In the genomic region with DNA sequence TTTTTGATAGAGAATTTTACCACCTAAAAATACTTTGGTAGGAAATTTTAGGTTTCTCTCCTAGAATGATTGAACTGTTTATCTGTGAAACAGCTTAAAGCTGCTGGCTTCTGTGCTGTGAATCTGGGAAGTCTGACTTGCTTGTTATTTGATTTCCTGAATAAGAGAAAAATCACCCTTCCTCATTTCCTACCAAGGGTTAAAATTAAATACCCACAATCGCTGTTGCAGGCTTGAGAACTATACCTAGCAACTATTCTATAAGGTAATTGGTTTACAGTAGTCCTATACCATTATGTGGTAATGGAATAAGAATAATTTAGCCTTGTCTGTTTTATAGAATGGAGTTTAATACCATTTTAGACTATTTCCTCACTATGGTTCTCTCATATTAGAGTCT, we compare ENCODE assay signal across 14 cellular contexts.
DNase-seq lines count a peak whose midpoint lies in the region; ATAC-seq, FAIRE-seq and TF ChIP-seq lines count a peak whose summit lies in the region.
"Had no signal": no experiment of that assay in that cellular context is flagged by ENCODE, and none has a peak within 500 bp of the region (broad histone marks: within the 10 kb centered on the region; RNA-seq: fewer than 3 reads in every experiment).

No MANE protein-coding gene starts in this region.

- H3K9ac ChIP-seq in SU-DHL-6 (ENCODE audit: low read length), result peak overlapping the region; percentile 52; the same call in 1 of the 2 replicates
- peak overlapping the region; percentile 72 for H3K9ac ChIP-seq in skeletal muscle satellite cell (ENCODE audit: low read depth, low read length)
- H3K9ac ChIP-seq in HepG2 (ENCODE audit: insufficient read depth, low read depth, low read length), result no peak overlapping the region

- in situ Hi-C loops in HepG2 (cut with HindIII; ENCODE audit: extremely low pct_ligation_motif_present, low pct_unique_long_range_greater_than_20kb), result no loop called here

- no peak for TF ChIP-seq POLR2A in HepG2 (IDR thresholded peaks at IDR 0.05; ENCODE audit: insufficient read depth in 1 of 2, low read depth in 2 of 2, low read length in 2 of 2)

- TF ChIP-seq CTCF in HEK293 (tag by site-specific recombination; IDR thresholded peaks at IDR 0.05), result no peak
- TF ChIP-seq CTCF in SU-DHL-6 (IDR thresholded peaks at IDR 0.05; ENCODE audit: insufficient read depth, low read length, poor library complexity, severe bottlenecking), result no peak
- TF ChIP-seq CTCF in hepatocyte (IDR thresholded peaks at IDR 0.05; ENCODE audit: poor library complexity), result no peak
- no peak for TF ChIP-seq CTCF in HepG2 (CRISPR knock-in tag; IDR thresholded peaks at IDR 0.05)

- H3K36me3 ChIP-seq in HEK293 (ENCODE audit: control insufficient read depth in 2 of 2, insufficient read depth in 1 of 2, low read length in 2 of 2) (no peaks in the 10 kb centered on the region), SU-DHL-6 (ENCODE audit: low read length) (no peaks in the 10 kb centered on the region), hepatocyte (replicated peaks; ENCODE audit: insufficient read depth, low read depth) (no peaks in the 10 kb centered on the region), skeletal muscle satellite cell (ENCODE audit: insufficient read depth, low read length) (no peaks in the 10 kb centered on the region), HepG2 (replicated peaks in 1 of 2; ENCODE audit: control insufficient read depth in 1 of 2, insufficient read depth in 2 of 2, low read length in 2 of 2) (no peaks in the 10 kb centered on the region)

- no peaks in the 10 kb centered on the region for H3K79me2 ChIP-seq in SU-DHL-6 (ENCODE audit: insufficient read depth, low read length)
- H3K79me2 ChIP-seq in hepatocyte, result no peaks in the 10 kb centered on the region
- no peaks in the 10 kb centered on the region for H3K79me2 ChIP-seq in HepG2 (ENCODE audit: insufficient read depth, low read length)

- TF ChIP-seq EP300 in HepG2 (IDR thresholded peaks at IDR 0.05; ENCODE audit: low read depth in 2 of 2, low read length in 2 of 2), result no peak
- no peak for TF ChIP-seq EP300 in HepG2 (CRISPR knock-in tag; IDR thresholded peaks at IDR 0.05; ENCODE audit: borderline replicate concordance)

- POLR2A ChIA-PET in HEK293 (lab: Yijun Ruan, JAX) (interaction anchor here (2.0 kb wide), 1 partner anchor 10 kb away, joined by 9 read pairs; no protein-coding TSS in a partner anchor), HepG2 (lab: Yijun Ruan, JAX) (no interaction called here)

- no peak for ATAC-seq in HepG2
- ATAC-seq: activated CD8-positive, alpha-beta T cell treated with anti-CD3 and anti-CD28 coated beads, Interleukin-2, amount 10 ng/mL, durations not matched to agents 7 days and 5 days; K562; stimulated activated memory B cell treated with anti-CD40 and anti-IgM and Interleukin-4, amounts not matched to agents 10 μg/mL and 1 μg/mL and 100 μg/mL, for 72 hours had no signal

- FAIRE-seq in HepG2 (lab: Jason Lieb, UNC), result no peak
- FAIRE-seq: K562 had no signal

- no peak for TF ChIP-seq RAD21 in HepG2 (CRISPR knock-in tag; IDR thresholded peaks at IDR 0.05)

- H2AFZ ChIP-seq in SU-DHL-6 (ENCODE audit: low read depth, low read length, severe bottlenecking), result no peak overlapping the region
- no peak overlapping the region for H2AFZ ChIP-seq in hepatocyte
- no peak overlapping the region for H2AFZ ChIP-seq in HepG2 (ENCODE audit: low read length)

- peaks cover 10% of the 10 kb centered on the region; the same call in 1 of the 2 replicates for H3F3A ChIP-seq in SU-DHL-6 (ENCODE audit: insufficient read depth)

- no peak overlapping the region for H3K27ac ChIP-seq in HEK293 (ENCODE audit: extremely low read depth, low read depth, low read length)
- no peak overlapping the region for H3K27ac ChIP-seq in SU-DHL-6 (ENCODE audit: low read depth, low read length)
- no peak overlapping the region for H3K27ac ChIP-seq in hepatocyte
- no peak overlapping the region for H3K27ac ChIP-seq in HepG2 (ENCODE audit: extremely low read length, insufficient read depth, low read length)

- H3K4me3 ChIP-seq in HEK293 (ENCODE audit: low read depth, low read length) (no peak overlapping the region), SU-DHL-6 (ENCODE audit: insufficient read depth, low read length, poor library complexity, severe bottlenecking) (peak overlapping the region; percentile 53), hepatocyte (no peak overlapping the region), skeletal muscle satellite cell (ENCODE audit: low read length) (no peak overlapping the region), HepG2 (replicated peaks in 1 of 3; ENCODE audit: insufficient read depth in 1 of 3, low read depth in 2 of 3, low read length in 3 of 3) (no peak overlapping the region)
- H3K4me3 ChIP-seq: K562 had no signal

- no TSS peak for BruUV-seq in HepG2 (replicated peaks; lab: Mats Ljungman, UMichigan)

- H3K4me1 ChIP-seq in HEK293 (ENCODE audit: control insufficient read depth, insufficient read depth, low read length) (peaks cover 8% of the 10 kb centered on the region; the same call in 1 of the 2 replicates), hepatocyte (ENCODE audit: insufficient read depth) (no peaks in the 10 kb centered on the region), skeletal muscle satellite cell (ENCODE audit: control insufficient read depth, insufficient read depth, low read length) (peaks cover 16% of the 10 kb centered on the region), HepG2 (ENCODE audit: insufficient read depth, low read length) (no peaks in the 10 kb centered on the region)

- 50% methylated on average over 1 of the region's 1 CpG for WGBS in hepatocyte (ENCODE audit: low lambda C conversion rate, missing lambda C conversion rate)
- WGBS in HepG2 (ENCODE audit: low lambda C conversion rate), result 86% methylated on average over 1 of the region's 1 CpG

- no peak for DNase-seq in hepatocyte (ENCODE audit: low spot score)
- no peak for DNase-seq in HT-29 (ENCODE audit: low spot score)
- no peak for DNase-seq in HepG2 (ENCODE audit: low spot score)
- no peak for DNase-seq in NCI-H748 (lab: John Stamatoyannopoulos, UW; ENCODE audit: unreplicated experiment)
- DNase-seq: GDM1; NCI-H526; right cardiac atrium; stimulated activated CD4-positive, alpha-beta T cell treated with anti-CD3 and anti-CD28 coated beads, Interleukin-4, amount 100 ng/mL, for 4 hours had no signal

- CTCF ChIA-PET in HEK293 (lab: Yijun Ruan, JAX), result no interaction called here
- CTCF ChIA-PET in HepG2 (lab: Yijun Ruan, JAX; ENCODE audit: low intra/inter-chr PET ratio, low total read pairs), result no interaction called here

- H3K4me2 ChIP-seq in SU-DHL-6 (ENCODE audit: low read depth, low read length, poor library complexity, severe bottlenecking) (peak overlapping the region; percentile 81), hepatocyte (peak overlapping the region; percentile 86), skeletal muscle satellite cell (ENCODE audit: low read length) (peak overlapping the region; percentile 91), HepG2 (ENCODE audit: low read depth, low read length) (no peak overlapping the region)

- H4K20me1 ChIP-seq in SU-DHL-6 (ENCODE audit: low read depth, low read length) (no peaks in the 10 kb centered on the region), hepatocyte (ENCODE audit: insufficient read depth, poor library complexity, severe bottlenecking) (no peaks in the 10 kb centered on the region), HepG2 (ENCODE audit: insufficient read depth, low read length) (no peaks in the 10 kb centered on the region)

- H3K9me2 ChIP-seq in SU-DHL-6 (replicated peaks; ENCODE audit: insufficient read depth, low read length) (no peaks in the 10 kb centered on the region), hepatocyte (replicated peaks; ENCODE audit: insufficient read depth) (no peaks in the 10 kb centered on the region)

- H3K9me3 ChIP-seq in HEK293 (ENCODE audit: control insufficient read depth, insufficient read depth, low read depth, low read length) (no peaks in the 10 kb centered on the region), SU-DHL-6 (ENCODE audit: insufficient read depth, low read length) (no peaks in the 10 kb centered on the region), hepatocyte (ENCODE audit: low read depth) (no peaks in the 10 kb centered on the region), skeletal muscle satellite cell (replicated peaks; ENCODE audit: low read length) (no peaks in the 10 kb centered on the region), HepG2 (ENCODE audit: low read length) (no peaks in the 10 kb centered on the region)

- no peaks in the 10 kb centered on the region for H3K27me3 ChIP-seq in SU-DHL-6 (ENCODE audit: low read length)
- no peaks in the 10 kb centered on the region for H3K27me3 ChIP-seq in hepatocyte
- H3K27me3 ChIP-seq in skeletal muscle satellite cell (ENCODE audit: control insufficient read depth, insufficient read depth, low read length), result no peaks in the 10 kb centered on the region
- H3K27me3 ChIP-seq in HepG2 (ENCODE audit: control insufficient read depth in 1 of 2, insufficient read depth in 2 of 2, low read length in 2 of 2), result no peaks in the 10 kb centered on the region

- intact Hi-C loops in HepG2 (cut with micrococcal nuclease; ENCODE audit: unreplicated experiment), result no loop called here

TF ChIP-seq in HEK293, 187 proteins besides CTCF, POLR2A, EP300 and RAD21 (continues in another document):
- TF ChIP-seq ZNF560 (tag by site-specific recombination; IDR thresholded peaks at IDR 0.05; ENCODE audit: borderline replicate concordance), result no peak

TF ChIP-seq in HepG2, 621 proteins besides CTCF, POLR2A, EP300 and RAD21:
- TF ChIP-seq NCOR1 (IDR thresholded peaks at IDR 0.05; ENCODE audit: borderline replicate concordance, low read length), result no peak
- no peak for TF ChIP-seq ZFP90 (CRISPR knock-in tag; IDR thresholded peaks at IDR 0.05; ENCODE audit: borderline replicate concordance)
TF ChIP-seq in HepG2: peak in this region for 0.
